In the genomic region with DNA sequence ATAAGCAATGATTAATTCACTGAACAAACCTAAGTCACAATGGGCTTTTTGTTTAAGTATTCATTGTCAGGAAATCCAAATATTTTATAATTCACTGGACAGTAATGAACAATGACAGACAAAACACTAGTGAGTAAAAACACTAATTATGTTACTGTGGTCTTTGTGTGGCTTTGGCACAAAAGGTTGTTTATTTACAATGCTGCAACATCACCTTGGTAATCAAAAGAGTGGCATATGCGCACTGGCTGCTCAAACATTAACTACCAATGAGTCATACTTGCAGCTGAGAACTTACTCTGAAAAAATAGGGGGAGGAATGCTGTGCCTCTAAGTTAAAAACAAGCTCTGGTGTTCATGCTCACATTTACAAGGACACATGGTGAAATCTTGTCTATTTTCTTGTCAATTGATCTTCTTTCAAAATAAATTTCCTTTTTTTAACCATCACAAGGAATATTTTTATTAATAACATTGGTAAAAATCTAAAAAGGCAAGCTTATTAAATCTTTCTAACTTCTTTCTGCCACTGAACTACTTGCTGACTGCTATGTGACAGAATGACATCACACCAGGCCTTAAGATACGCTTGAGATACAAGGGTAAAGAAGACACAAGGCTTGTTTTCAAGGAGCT, we compare ENCODE assay signal across 1 cellular context.
A peak's percentile ranks its signal among the peaks of the same experiment; 100 is the strongest.
TF ChIP-seq lines count a peak whose summit lies in the region.

No MANE protein-coding gene starts in this region.

TF ChIP-seq in HepG2, 621 proteins besides CTCF, POLR2A, EP300 and RAD21 (continued from another document and continues in another):
- TF ChIP-seq, protein P1, sequence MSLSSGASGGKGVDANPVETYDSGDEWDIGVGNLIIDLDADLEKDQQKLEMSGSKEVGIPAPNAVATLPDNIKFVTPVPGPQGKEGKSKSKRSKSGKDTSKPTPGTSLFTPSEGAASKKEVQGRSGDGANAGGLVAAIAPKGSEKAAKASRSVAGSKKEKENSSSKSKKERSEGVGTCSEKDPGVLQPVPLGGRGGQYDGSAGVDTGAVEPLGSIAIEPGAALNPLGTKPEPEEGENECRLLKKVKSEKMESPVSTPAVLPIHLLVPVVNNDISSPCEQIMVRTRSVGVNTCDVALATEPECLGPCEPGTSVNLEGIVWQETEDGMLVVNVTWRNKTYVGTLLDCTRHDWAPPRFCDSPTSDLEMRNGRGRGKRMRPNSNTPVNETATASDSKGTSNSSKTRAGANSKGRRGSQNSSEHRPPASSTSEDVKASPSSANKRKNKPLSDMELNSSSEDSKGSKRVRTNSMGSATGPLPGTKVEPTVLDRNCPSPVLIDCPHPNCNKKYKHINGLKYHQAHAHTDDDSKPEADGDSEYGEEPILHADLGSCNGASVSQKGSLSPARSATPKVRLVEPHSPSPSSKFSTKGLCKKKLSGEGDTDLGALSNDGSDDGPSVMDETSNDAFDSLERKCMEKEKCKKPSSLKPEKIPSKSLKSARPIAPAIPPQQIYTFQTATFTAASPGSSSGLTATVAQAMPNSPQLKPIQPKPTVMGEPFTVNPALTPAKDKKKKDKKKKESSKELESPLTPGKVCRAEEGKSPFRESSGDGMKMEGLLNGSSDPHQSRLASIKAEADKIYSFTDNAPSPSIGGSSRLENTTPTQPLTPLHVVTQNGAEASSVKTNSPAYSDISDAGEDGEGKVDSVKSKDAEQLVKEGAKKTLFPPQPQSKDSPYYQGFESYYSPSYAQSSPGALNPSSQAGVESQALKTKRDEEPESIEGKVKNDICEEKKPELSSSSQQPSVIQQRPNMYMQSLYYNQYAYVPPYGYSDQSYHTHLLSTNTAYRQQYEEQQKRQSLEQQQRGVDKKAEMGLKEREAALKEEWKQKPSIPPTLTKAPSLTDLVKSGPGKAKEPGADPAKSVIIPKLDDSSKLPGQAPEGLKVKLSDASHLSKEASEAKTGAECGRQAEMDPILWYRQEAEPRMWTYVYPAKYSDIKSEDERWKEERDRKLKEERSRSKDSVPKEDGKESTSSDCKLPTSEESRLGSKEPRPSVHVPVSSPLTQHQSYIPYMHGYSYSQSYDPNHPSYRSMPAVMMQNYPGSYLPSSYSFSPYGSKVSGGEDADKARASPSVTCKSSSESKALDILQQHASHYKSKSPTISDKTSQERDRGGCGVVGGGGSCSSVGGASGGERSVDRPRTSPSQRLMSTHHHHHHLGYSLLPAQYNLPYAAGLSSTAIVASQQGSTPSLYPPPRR (CRISPR knock-in tag; IDR thresholded peaks at IDR 0.05; ENCODE audit: borderline replicate concordance): peak; percentile 55; the same call in 1 of the 2 replicates
- TF ChIP-seq ZNF75D (CRISPR knock-in tag; IDR thresholded peaks at IDR 0.05; ENCODE audit: borderline replicate concordance) (no peak), SOX6 (IDR thresholded peaks at IDR 0.05) (no peak), SOX6 (CRISPR knock-in tag; IDR thresholded peaks at IDR 0.05) (peak; percentile 95), ZKSCAN5 (CRISPR knock-in tag; IDR thresholded peaks at IDR 0.05) (no peak), FIP1L1 (IDR thresholded peaks at IDR 0.05; ENCODE audit: borderline replicate concordance, insufficient read depth, low read depth, low read length) (no peak), ZNF350 (CRISPR knock-in tag; IDR thresholded peaks at IDR 0.05; ENCODE audit: borderline replicate concordance, low read depth) (no peak), JUNB (CRISPR knock-in tag; IDR thresholded peaks at IDR 0.05; ENCODE audit: borderline replicate concordance) (peak; percentile 87; the same call in 1 of the 2 replicates), ZNF232 (CRISPR knock-in tag; IDR thresholded peaks at IDR 0.05; ENCODE audit: borderline replicate concordance) (no peak), NR2F6 (IDR thresholded peaks at IDR 0.05) (0 out of 2 replicates have a peak, but pooled peaks have one; percentile 8), NR2F6 (CRISPR knock-in tag; IDR thresholded peaks at IDR 0.05) (no peak), TBX2 (CRISPR knock-in tag; IDR thresholded peaks at IDR 0.05; ENCODE audit: borderline replicate concordance) (peak; percentile 84), BRCA1 (CRISPR knock-in tag; IDR thresholded peaks at IDR 0.05) (no peak), ASH2L (IDR thresholded peaks at IDR 0.05; ENCODE audit: insufficient read length, low read depth, low read length) (peak; percentile 91), HNRNPUL1 (IDR thresholded peaks at IDR 0.05; ENCODE audit: low read depth, low read length) (peak; percentile 54; the same call in 1 of the 2 replicates)
- TF ChIP-seq, protein P2, sequence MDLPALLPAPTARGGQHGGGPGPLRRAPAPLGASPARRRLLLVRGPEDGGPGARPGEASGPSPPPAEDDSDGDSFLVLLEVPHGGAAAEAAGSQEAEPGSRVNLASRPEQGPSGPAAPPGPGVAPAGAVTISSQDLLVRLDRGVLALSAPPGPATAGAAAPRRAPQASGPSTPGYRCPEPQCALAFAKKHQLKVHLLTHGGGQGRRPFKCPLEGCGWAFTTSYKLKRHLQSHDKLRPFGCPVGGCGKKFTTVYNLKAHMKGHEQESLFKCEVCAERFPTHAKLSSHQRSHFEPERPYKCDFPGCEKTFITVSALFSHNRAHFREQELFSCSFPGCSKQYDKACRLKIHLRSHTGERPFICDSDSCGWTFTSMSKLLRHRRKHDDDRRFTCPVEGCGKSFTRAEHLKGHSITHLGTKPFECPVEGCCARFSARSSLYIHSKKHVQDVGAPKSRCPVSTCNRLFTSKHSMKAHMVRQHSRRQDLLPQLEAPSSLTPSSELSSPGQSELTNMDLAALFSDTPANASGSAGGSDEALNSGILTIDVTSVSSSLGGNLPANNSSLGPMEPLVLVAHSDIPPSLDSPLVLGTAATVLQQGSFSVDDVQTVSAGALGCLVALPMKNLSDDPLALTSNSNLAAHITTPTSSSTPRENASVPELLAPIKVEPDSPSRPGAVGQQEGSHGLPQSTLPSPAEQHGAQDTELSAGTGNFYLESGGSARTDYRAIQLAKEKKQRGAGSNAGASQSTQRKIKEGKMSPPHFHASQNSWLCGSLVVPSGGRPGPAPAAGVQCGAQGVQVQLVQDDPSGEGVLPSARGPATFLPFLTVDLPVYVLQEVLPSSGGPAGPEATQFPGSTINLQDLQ (CRISPR knock-in tag; IDR thresholded peaks at IDR 0.05): no peak
- TF ChIP-seq, protein P3, sequence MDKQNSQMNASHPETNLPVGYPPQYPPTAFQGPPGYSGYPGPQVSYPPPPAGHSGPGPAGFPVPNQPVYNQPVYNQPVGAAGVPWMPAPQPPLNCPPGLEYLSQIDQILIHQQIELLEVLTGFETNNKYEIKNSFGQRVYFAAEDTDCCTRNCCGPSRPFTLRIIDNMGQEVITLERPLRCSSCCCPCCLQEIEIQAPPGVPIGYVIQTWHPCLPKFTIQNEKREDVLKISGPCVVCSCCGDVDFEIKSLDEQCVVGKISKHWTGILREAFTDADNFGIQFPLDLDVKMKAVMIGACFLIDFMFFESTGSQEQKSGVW (CRISPR knock-in tag; IDR thresholded peaks at IDR 0.05; ENCODE audit: borderline replicate concordance): no peak
- TF ChIP-seq, protein P4, sequence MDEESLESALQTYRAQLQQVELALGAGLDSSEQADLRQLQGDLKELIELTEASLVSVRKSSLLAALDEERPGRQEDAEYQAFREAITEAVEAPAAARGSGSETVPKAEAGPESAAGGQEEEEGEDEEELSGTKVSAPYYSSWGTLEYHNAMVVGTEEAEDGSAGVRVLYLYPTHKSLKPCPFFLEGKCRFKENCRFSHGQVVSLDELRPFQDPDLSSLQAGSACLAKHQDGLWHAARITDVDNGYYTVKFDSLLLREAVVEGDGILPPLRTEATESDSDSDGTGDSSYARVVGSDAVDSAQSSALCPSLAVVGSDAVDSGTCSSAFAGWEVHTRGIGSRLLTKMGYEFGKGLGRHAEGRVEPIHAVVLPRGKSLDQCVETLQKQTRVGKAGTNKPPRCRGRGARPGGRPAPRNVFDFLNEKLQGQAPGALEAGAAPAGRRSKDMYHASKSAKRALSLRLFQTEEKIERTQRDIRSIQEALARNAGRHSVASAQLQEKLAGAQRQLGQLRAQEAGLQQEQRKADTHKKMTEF (CRISPR knock-in tag; IDR thresholded peaks at IDR 0.05): peak; percentile 49; the same call in 1 of the 2 replicates
- TF ChIP-seq, protein P5, sequence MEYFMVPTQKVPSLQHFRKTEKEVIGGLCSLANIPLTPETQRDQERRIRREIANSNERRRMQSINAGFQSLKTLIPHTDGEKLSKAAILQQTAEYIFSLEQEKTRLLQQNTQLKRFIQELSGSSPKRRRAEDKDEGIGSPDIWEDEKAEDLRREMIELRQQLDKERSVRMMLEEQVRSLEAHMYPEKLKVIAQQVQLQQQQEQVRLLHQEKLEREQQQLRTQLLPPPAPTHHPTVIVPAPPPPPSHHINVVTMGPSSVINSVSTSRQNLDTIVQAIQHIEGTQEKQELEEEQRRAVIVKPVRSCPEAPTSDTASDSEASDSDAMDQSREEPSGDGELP (IDR thresholded peaks at IDR 0.05; ENCODE audit: borderline replicate concordance, low read depth): peak; percentile 93
- TF ChIP-seq, protein P6, sequence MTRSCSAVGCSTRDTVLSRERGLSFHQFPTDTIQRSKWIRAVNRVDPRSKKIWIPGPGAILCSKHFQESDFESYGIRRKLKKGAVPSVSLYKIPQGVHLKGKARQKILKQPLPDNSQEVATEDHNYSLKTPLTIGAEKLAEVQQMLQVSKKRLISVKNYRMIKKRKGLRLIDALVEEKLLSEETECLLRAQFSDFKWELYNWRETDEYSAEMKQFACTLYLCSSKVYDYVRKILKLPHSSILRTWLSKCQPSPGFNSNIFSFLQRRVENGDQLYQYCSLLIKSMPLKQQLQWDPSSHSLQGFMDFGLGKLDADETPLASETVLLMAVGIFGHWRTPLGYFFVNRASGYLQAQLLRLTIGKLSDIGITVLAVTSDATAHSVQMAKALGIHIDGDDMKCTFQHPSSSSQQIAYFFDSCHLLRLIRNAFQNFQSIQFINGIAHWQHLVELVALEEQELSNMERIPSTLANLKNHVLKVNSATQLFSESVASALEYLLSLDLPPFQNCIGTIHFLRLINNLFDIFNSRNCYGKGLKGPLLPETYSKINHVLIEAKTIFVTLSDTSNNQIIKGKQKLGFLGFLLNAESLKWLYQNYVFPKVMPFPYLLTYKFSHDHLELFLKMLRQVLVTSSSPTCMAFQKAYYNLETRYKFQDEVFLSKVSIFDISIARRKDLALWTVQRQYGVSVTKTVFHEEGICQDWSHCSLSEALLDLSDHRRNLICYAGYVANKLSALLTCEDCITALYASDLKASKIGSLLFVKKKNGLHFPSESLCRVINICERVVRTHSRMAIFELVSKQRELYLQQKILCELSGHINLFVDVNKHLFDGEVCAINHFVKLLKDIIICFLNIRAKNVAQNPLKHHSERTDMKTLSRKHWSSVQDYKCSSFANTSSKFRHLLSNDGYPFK (CRISPR knock-in tag; IDR thresholded peaks at IDR 0.05; ENCODE audit: borderline replicate concordance): no peak
- TF ChIP-seq, protein P7, sequence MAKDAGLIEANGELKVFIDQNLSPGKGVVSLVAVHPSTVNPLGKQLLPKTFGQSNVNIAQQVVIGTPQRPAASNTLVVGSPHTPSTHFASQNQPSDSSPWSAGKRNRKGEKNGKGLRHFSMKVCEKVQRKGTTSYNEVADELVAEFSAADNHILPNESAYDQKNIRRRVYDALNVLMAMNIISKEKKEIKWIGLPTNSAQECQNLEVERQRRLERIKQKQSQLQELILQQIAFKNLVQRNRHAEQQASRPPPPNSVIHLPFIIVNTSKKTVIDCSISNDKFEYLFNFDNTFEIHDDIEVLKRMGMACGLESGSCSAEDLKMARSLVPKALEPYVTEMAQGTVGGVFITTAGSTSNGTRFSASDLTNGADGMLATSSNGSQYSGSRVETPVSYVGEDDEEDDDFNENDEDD (CRISPR knock-in tag; IDR thresholded peaks at IDR 0.05; ENCODE audit: borderline replicate concordance): no peak
- TF ChIP-seq, protein P8, sequence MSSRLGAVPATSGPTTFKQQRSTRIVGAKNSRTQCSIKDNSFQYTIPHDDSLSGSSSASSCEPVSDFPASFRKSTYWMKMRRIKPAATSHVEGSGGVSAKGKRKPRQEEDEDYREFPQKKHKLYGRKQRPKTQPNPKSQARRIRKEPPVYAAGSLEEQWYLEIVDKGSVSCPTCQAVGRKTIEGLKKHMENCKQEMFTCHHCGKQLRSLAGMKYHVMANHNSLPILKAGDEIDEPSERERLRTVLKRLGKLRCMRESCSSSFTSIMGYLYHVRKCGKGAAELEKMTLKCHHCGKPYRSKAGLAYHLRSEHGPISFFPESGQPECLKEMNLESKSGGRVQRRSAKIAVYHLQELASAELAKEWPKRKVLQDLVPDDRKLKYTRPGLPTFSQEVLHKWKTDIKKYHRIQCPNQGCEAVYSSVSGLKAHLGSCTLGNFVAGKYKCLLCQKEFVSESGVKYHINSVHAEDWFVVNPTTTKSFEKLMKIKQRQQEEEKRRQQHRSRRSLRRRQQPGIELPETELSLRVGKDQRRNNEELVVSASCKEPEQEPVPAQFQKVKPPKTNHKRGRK (CRISPR knock-in tag; IDR thresholded peaks at IDR 0.05): no peak
- TF ChIP-seq, protein P9, sequence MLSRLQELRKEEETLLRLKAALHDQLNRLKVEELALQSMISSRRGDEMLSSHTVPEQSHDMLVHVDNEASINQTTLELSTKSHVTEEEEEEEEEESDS (CRISPR knock-in tag; IDR thresholded peaks at IDR 0.05; ENCODE audit: borderline replicate concordance): no peak
- TF ChIP-seq, protein P10, sequence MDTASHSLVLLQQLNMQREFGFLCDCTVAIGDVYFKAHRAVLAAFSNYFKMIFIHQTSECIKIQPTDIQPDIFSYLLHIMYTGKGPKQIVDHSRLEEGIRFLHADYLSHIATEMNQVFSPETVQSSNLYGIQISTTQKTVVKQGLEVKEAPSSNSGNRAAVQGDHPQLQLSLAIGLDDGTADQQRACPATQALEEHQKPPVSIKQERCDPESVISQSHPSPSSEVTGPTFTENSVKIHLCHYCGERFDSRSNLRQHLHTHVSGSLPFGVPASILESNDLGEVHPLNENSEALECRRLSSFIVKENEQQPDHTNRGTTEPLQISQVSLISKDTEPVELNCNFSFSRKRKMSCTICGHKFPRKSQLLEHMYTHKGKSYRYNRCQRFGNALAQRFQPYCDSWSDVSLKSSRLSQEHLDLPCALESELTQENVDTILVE (CRISPR knock-in tag; IDR thresholded peaks at IDR 0.05): no peak
- TF ChIP-seq, protein P11, sequence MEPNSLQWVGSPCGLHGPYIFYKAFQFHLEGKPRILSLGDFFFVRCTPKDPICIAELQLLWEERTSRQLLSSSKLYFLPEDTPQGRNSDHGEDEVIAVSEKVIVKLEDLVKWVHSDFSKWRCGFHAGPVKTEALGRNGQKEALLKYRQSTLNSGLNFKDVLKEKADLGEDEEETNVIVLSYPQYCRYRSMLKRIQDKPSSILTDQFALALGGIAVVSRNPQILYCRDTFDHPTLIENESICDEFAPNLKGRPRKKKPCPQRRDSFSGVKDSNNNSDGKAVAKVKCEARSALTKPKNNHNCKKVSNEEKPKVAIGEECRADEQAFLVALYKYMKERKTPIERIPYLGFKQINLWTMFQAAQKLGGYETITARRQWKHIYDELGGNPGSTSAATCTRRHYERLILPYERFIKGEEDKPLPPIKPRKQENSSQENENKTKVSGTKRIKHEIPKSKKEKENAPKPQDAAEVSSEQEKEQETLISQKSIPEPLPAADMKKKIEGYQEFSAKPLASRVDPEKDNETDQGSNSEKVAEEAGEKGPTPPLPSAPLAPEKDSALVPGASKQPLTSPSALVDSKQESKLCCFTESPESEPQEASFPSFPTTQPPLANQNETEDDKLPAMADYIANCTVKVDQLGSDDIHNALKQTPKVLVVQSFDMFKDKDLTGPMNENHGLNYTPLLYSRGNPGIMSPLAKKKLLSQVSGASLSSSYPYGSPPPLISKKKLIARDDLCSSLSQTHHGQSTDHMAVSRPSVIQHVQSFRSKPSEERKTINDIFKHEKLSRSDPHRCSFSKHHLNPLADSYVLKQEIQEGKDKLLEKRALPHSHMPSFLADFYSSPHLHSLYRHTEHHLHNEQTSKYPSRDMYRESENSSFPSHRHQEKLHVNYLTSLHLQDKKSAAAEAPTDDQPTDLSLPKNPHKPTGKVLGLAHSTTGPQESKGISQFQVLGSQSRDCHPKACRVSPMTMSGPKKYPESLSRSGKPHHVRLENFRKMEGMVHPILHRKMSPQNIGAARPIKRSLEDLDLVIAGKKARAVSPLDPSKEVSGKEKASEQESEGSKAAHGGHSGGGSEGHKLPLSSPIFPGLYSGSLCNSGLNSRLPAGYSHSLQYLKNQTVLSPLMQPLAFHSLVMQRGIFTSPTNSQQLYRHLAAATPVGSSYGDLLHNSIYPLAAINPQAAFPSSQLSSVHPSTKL (CRISPR knock-in tag; IDR thresholded peaks at IDR 0.05): peak; percentile 86; the same call in 1 of the 2 replicates
